17 cellular contexts compared by ENCODE assay signal in genomic region chr18:7683753-7684152, GRCh38.
"Had no signal": no experiment of that assay in that cellular context is flagged by ENCODE, and none has a peak within 500 bp of the region (broad histone marks: within the 10 kb centered on the region; RNA-seq: fewer than 3 reads in every experiment).

No MANE protein-coding gene starts in this region.

- H3K27ac ChIP-seq: coronary artery, pancreas had no signal

- H3K36me3 ChIP-seq: pancreas had no signal

- H3K9me3 Mint-ChIP-seq: activated B cell treated with CpG ODN at 0.5 μM for 24 hours; activated CD4-positive, alpha-beta T cell treated with anti-CD3 and anti-CD28 coated beads, Interleukin-2, amount 10 ng/mL, durations not matched to agents 24 days and 14 days; activated T-cell treated with anti-CD3 and anti-CD28 coated beads, Interleukin-2, amount 50 U/mL, for 72 hours; central memory CD8-positive, alpha-beta T cell; stimulated activated memory B cell treated with anti-CD40 and anti-IgM and Interleukin-4, amounts not matched to agents 10 μg/mL and 1 μg/mL and 100 μg/mL, for 72 hours had no signal

- H3K4me3 ChIP-seq: coronary artery, pancreas had no signal

- DNase-seq: activated B cell treated with CpG ODN at 0.5 μM for 24 hours; activated CD4-positive, alpha-beta T cell treated with anti-CD3 and anti-CD28 coated beads, Interleukin-2, amount 10 ng/mL, durations not matched to agents 24 days and 14 days; activated CD8-positive, alpha-beta memory T cell treated with anti-CD3 and anti-CD28 coated beads, Interleukin-2, amount 50 U/mL, for 4 hours; activated CD8-positive, alpha-beta T cell treated with anti-CD3 and anti-CD28 coated beads, Interleukin-2, amount 10 ng/mL, durations not matched to agents 7 days and 5 days; activated gamma-delta T cell; activated T-cell treated with anti-CD3 and anti-CD28 coated beads, Interleukin-2, amount 50 U/mL, for 72 hours; amniotic stem cell; foreskin fibroblast; glutamatergic neuron; kidney; pancreas; stimulated activated CD4-positive, alpha-beta T cell treated with anti-CD3 and anti-CD28 coated beads, Interleukin-2, amount 100 ng/mL, for 48 hours; T-helper 17 cell had no signal

- H3K4me1 Mint-ChIP-seq: activated B cell treated with CpG ODN at 0.5 μM for 24 hours; activated CD4-positive, alpha-beta T cell treated with anti-CD3 and anti-CD28 coated beads, Interleukin-2, amount 10 ng/mL, durations not matched to agents 24 days and 14 days; central memory CD8-positive, alpha-beta T cell; stimulated activated memory B cell treated with anti-CD40 and anti-IgM and Interleukin-4, amounts not matched to agents 10 μg/mL and 1 μg/mL and 100 μg/mL, for 72 hours; T-helper 17 cell had no signal

- H3K27me3 ChIP-seq: pancreas had no signal

- H3K36me3 Mint-ChIP-seq: activated naive CD8-positive, alpha-beta T cell; stimulated activated memory B cell treated with anti-CD40 and anti-IgM and Interleukin-4, amounts not matched to agents 10 μg/mL and 1 μg/mL and 100 μg/mL, for 72 hours had no signal

- H3K4me3 Mint-ChIP-seq: activated B cell treated with CpG ODN at 0.5 μM for 24 hours; activated CD4-positive, alpha-beta T cell treated with anti-CD3 and anti-CD28 coated beads, Interleukin-2, amount 10 ng/mL, durations not matched to agents 24 days and 14 days; activated CD8-positive, alpha-beta T cell treated with anti-CD3 and anti-CD28 coated beads, Interleukin-2, amount 10 ng/mL, durations not matched to agents 7 days and 5 days; activated naive CD8-positive, alpha-beta T cell; activated T-cell treated with anti-CD3 and anti-CD28 coated beads, Interleukin-2, amount 50 U/mL, for 72 hours; central memory CD8-positive, alpha-beta T cell; stimulated activated memory B cell treated with anti-CD40 and anti-IgM and Interleukin-4, amounts not matched to agents 10 μg/mL and 1 μg/mL and 100 μg/mL, for 72 hours; T-helper 17 cell had no signal

- ATAC-seq: activated CD8-positive, alpha-beta T cell treated with anti-CD3 and anti-CD28 coated beads, Interleukin-2, amount 10 ng/mL, durations not matched to agents 7 days and 5 days; activated T-cell treated with anti-CD3 and anti-CD28 coated beads, Interleukin-2, amount 50 U/mL, for 72 hours; pancreas; stimulated activated memory B cell treated with anti-CD40 and anti-IgM and Interleukin-4, amounts not matched to agents 10 μg/mL and 1 μg/mL and 100 μg/mL, for 72 hours; T-helper 17 cell had no signal

- H3K9me3 ChIP-seq: pancreas had no signal

- H3K4me1 ChIP-seq: pancreas had no signal

- H3K27ac Mint-ChIP-seq: activated B cell treated with CpG ODN at 0.5 μM for 24 hours; activated CD4-positive, alpha-beta T cell treated with anti-CD3 and anti-CD28 coated beads, Interleukin-2, amount 10 ng/mL, durations not matched to agents 24 days and 14 days; activated CD8-positive, alpha-beta T cell treated with anti-CD3 and anti-CD28 coated beads, Interleukin-2, amount 10 ng/mL, durations not matched to agents 7 days and 5 days; activated naive CD8-positive, alpha-beta T cell; activated T-cell treated with anti-CD3 and anti-CD28 coated beads, Interleukin-2, amount 50 U/mL, for 72 hours; stimulated activated memory B cell treated with anti-CD40 and anti-IgM and Interleukin-4, amounts not matched to agents 10 μg/mL and 1 μg/mL and 100 μg/mL, for 72 hours; T-helper 17 cell had no signal

- H3K27me3 Mint-ChIP-seq: activated B cell treated with CpG ODN at 0.5 μM for 24 hours; activated CD4-positive, alpha-beta T cell treated with anti-CD3 and anti-CD28 coated beads, Interleukin-2, amount 10 ng/mL, durations not matched to agents 24 days and 14 days; activated naive CD8-positive, alpha-beta T cell; central memory CD8-positive, alpha-beta T cell; stimulated activated memory B cell treated with anti-CD40 and anti-IgM and Interleukin-4, amounts not matched to agents 10 μg/mL and 1 μg/mL and 100 μg/mL, for 72 hours; T-helper 17 cell had no signal
